ENCODE assay signal across 8 cellular contexts in the genomic region with DNA sequence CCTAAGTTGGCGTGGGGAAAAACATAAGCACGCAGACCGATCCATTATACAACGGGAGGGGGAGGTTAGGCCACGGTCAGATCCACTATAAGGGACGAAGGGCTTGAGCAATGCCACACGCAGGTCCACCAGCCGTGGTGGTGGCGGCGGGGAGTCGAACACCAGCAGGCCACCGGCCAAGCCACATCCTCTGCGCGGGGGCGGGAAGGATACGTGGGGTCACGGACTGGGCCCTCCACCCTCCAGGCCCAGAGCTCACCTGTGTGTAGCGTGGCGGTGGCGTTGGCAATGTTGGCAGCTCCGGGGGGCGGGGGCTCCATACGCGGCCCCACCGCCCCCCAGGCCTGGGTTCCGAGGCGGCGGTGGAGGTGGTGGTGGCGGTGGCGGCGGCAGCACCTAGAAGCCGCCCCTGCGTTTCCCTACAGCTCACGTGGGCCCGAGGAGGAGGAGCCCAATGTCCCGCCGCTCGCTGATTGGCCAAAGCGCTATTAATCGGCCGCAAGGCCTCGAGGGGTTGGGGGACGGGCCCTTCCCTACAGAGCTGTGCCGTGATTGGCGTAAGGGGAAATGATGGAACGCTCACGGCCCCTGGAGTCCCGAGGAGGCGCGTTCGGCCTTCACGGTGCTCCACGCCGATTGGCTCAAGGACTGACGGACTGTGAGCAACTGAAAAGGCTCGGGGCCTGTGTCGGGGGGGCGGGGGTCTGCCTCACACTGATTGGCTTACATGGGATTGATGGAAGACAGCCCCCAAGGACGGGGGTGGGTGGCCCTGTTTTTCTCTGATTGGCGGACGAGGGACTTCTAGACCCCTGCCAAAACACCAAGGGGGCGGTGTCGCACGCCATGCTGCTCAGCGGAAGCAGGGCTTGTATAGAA. TPM values are rescaled to one million over a fixed set of nuclear protein-coding genes. Genes with fewer than 3 reads are reported as not detected.
DNase-seq lines count a peak whose midpoint lies in the region; ATAC-seq and TF ChIP-seq lines count a peak whose summit lies in the region.

A gene with protein sequence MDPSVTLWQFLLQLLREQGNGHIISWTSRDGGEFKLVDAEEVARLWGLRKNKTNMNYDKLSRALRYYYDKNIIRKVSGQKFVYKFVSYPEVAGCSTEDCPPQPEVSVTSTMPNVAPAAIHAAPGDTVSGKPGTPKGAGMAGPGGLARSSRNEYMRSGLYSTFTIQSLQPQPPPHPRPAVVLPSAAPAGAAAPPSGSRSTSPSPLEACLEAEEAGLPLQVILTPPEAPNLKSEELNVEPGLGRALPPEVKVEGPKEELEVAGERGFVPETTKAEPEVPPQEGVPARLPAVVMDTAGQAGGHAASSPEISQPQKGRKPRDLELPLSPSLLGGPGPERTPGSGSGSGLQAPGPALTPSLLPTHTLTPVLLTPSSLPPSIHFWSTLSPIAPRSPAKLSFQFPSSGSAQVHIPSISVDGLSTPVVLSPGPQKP (minus strand): TSS at position 400 of the 879 bp plus-strand sequence. CDS start 9,122 bp downstream, outside the sequence.

- H3K27ac ChIP-seq in PC-3 (ENCODE audit: low read length) (peak within 1 kb of the TSS; percentile 50), mucosa of rectum (ENCODE audit: low read depth in 2 of 2, low read length in 2 of 2) (peak within 1 kb of the TSS; percentile 79 to 84)

- no peaks in the 10 kb centered on the region for H3K9me2 ChIP-seq in PC-3 (replicated peaks; ENCODE audit: low read length)

- no peak for TF ChIP-seq EP300 in Ishikawa (IDR thresholded peaks at IDR 0.05; ENCODE audit: borderline replicate concordance)

- H3K27me3 ChIP-seq in PC-3 (ENCODE audit: low read length) (no peaks in the 10 kb centered on the region), mucosa of rectum (ENCODE audit: control insufficient read depth in 2 of 2, insufficient read depth in 2 of 2, low read length in 2 of 2) (no peaks in the 10 kb centered on the region)

- peak within 1 kb of the TSS; percentile 91 for H3K4me3 ChIP-seq in PC-3 (ENCODE audit: low read length)
- H3K4me3 ChIP-seq in epithelial cell of proximal tubule (ENCODE audit: low read depth, low read length), result peak within 1 kb of the TSS; percentile 73
- H3K4me3 ChIP-seq in mucosa of rectum (ENCODE audit: low read length in 2 of 2), result peak within 1 kb of the TSS; percentile 79 to 81

- POLR2A ChIA-PET in PC-3 (lab: Charles Lee; ENCODE audit: unreplicated experiment), result no interaction called here

- H4K20me1 ChIP-seq in PC-3 (ENCODE audit: low read length), result no peaks in the 10 kb centered on the region

- no peak for TF ChIP-seq CTCF in PC-3 (conservative IDR thresholded peaks at IDR 0.05; ENCODE audit: low read depth, low read length)
- TF ChIP-seq CTCF in epithelial cell of proximal tubule (conservative IDR thresholded peaks at IDR 0.05; ENCODE audit: low read depth, low read length), result no peak

- no TSS peak for BruUV-seq in PC-3 (replicated peaks; lab: Mats Ljungman, UMichigan)

- H3K9me3 ChIP-seq in PC-3 (ENCODE audit: low read length) (no peaks in the 10 kb centered on the region), mucosa of rectum (ENCODE audit: control insufficient read depth in 2 of 2, low read length in 2 of 2) (no peaks in the 10 kb centered on the region)

- TF ChIP-seq RAD21 in Ishikawa (IDR thresholded peaks at IDR 0.05; ENCODE audit: low read depth), result no peak

- peak within 1 kb of the TSS; percentile 85 for H3K4me3 Mint-ChIP-seq in activated T-cell treated with anti-CD3 and anti-CD28 coated beads, Interleukin-2, amount 50 U/mL, for 24 hours

- CTCF ChIA-PET in PC-3 (lab: Charles Lee), result no interaction called here

- H3K4me1 ChIP-seq in PC-3 (ENCODE audit: insufficient read depth, low read length) (peaks cover 13% of the 10 kb centered on the region), mucosa of rectum (ENCODE audit: control insufficient read depth in 2 of 2, insufficient read depth in 2 of 2, low read length in 2 of 2) (peaks cover 3 to 11% of the 10 kb centered on the region in 2 donors)

- peaks cover 39% of the 10 kb centered on the region for H3K4me1 Mint-ChIP-seq in activated T-cell treated with anti-CD3 and anti-CD28 coated beads, Interleukin-2, amount 50 U/mL, for 24 hours (ENCODE audit: low read depth)

- H3K9ac ChIP-seq in PC-3 (ENCODE audit: low read length), result peak within 1 kb of the TSS; percentile 89
- peak within 1 kb of the TSS; percentile 76 to 77 for H3K9ac ChIP-seq in mucosa of rectum (ENCODE audit: low read depth in 1 of 2, low read length in 2 of 2)

- H3K36me3 Mint-ChIP-seq in activated T-cell treated with anti-CD3 and anti-CD28 coated beads, Interleukin-2, amount 50 U/mL, for 24 hours (ENCODE audit: low read depth), result peaks cover 74% of the 10 kb centered on the region

- peaks cover 33% of the 10 kb centered on the region for H3K79me2 ChIP-seq in PC-3 (ENCODE audit: low read length)

- H3K27ac Mint-ChIP-seq in activated T-cell treated with anti-CD3 and anti-CD28 coated beads, Interleukin-2, amount 50 U/mL, for 24 hours, result peak within 1 kb of the TSS; percentile 92

- H3K9me3 Mint-ChIP-seq in activated T-cell treated with anti-CD3 and anti-CD28 coated beads, Interleukin-2, amount 50 U/mL, for 24 hours, result no peaks in the 10 kb centered on the region

- peak within 1 kb of the TSS; percentile 73 for H2AFZ ChIP-seq in PC-3 (ENCODE audit: low read length)

- no peaks in the 10 kb centered on the region for H3F3A ChIP-seq in PC-3 (ENCODE audit: low read length, unreplicated experiment)

- H3K36me3 ChIP-seq in PC-3 (ENCODE audit: low read depth, low read length) (peaks cover 10% of the 10 kb centered on the region), mucosa of rectum (ENCODE audit: control insufficient read depth in 2 of 2, insufficient read depth in 2 of 2, low read length in 2 of 2) (peaks cover 0 to 13% of the 10 kb centered on the region in 2 donors)

- peak; percentile 81 for ATAC-seq in GM21576 (IDR thresholded peaks at IDR 0.05; ENCODE audit: unreplicated experiment)
- ATAC-seq in PC-3, result peak; percentile 94

- peak within 1 kb of the TSS; percentile 99 for H3K4me2 ChIP-seq in PC-3 (ENCODE audit: low read length)

- peaks cover 28% of the 10 kb centered on the region for H3K27me3 Mint-ChIP-seq in activated T-cell treated with anti-CD3 and anti-CD28 coated beads, Interleukin-2, amount 50 U/mL, for 24 hours

- DNase-seq in DMS114 treated with DMSO at 0.1 percent for 48 hours (lab: John Stamatoyannopoulos, UW; ENCODE audit: unreplicated experiment), result peak; percentile 90
- peak; percentile 97 for DNase-seq in PC-3
- DNase-seq in activated T-cell treated with anti-CD3 and anti-CD28 coated beads, Interleukin-2, amount 50 U/mL, for 24 hours, result peak; percentile 86
- peak; percentile 60 for DNase-seq in epithelial cell of proximal tubule (ENCODE audit: low read depth)
- DNase-seq in stimulated activated CD8-positive, alpha-beta memory T cell treated with anti-CD3 and anti-CD28 coated beads, Interleukin-4, amount 100 ng/mL, for 48 hours, result peak; percentile 88

- intact Hi-C loops in PC-3 (cut with micrococcal nuclease), result loop anchor here (1.0 to 10.0 kb wide), 6 partner anchors 9 to 456 kb away; a partner anchor contains a TSS

TF ChIP-seq in Ishikawa, 13 proteins besides CTCF, POLR2A, EP300 and RAD21 (continues in another document):
- TF ChIP-seq, protein P1, sequence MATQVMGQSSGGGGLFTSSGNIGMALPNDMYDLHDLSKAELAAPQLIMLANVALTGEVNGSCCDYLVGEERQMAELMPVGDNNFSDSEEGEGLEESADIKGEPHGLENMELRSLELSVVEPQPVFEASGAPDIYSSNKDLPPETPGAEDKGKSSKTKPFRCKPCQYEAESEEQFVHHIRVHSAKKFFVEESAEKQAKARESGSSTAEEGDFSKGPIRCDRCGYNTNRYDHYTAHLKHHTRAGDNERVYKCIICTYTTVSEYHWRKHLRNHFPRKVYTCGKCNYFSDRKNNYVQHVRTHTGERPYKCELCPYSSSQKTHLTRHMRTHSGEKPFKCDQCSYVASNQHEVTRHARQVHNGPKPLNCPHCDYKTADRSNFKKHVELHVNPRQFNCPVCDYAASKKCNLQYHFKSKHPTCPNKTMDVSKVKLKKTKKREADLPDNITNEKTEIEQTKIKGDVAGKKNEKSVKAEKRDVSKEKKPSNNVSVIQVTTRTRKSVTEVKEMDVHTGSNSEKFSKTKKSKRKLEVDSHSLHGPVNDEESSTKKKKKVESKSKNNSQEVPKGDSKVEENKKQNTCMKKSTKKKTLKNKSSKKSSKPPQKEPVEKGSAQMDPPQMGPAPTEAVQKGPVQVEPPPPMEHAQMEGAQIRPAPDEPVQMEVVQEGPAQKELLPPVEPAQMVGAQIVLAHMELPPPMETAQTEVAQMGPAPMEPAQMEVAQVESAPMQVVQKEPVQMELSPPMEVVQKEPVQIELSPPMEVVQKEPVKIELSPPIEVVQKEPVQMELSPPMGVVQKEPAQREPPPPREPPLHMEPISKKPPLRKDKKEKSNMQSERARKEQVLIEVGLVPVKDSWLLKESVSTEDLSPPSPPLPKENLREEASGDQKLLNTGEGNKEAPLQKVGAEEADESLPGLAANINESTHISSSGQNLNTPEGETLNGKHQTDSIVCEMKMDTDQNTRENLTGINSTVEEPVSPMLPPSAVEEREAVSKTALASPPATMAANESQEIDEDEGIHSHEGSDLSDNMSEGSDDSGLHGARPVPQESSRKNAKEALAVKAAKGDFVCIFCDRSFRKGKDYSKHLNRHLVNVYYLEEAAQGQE (IDR thresholded peaks at IDR 0.05; ENCODE audit: low read depth), result no peak
- TF ChIP-seq CREB1 (IDR thresholded peaks at IDR 0.05; ENCODE audit: low read depth) (no peak), YY1 (IDR thresholded peaks at IDR 0.05; ENCODE audit: low read depth) (0 out of 2 replicates have a peak, but pooled peaks have one; percentile 24), TEAD4 (IDR thresholded peaks at IDR 0.05) (no peak), TAF1 (IDR thresholded peaks at IDR 0.05; ENCODE audit: low read depth) (peak; percentile 49; the same call in 1 of the 2 replicates), NFIC (IDR thresholded peaks at IDR 0.05) (peak; percentile 27; the same call in 1 of the 2 replicates), TCF12 (IDR thresholded peaks at IDR 0.05; ENCODE audit: low read depth) (peak; percentile 26; the same call in 1 of the 2 replicates), EGR1 (IDR thresholded peaks at IDR 0.05) (peak; percentile 80), FOXM1 (IDR thresholded peaks at IDR 0.05; ENCODE audit: borderline replicate concordance, low read depth) (no peak)
- TF ChIP-seq, protein P2, sequence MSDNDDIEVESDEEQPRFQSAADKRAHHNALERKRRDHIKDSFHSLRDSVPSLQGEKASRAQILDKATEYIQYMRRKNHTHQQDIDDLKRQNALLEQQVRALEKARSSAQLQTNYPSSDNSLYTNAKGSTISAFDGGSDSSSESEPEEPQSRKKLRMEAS (IDR thresholded peaks at IDR 0.05), result peak; percentile 30
- TF ChIP-seq, protein P3, sequence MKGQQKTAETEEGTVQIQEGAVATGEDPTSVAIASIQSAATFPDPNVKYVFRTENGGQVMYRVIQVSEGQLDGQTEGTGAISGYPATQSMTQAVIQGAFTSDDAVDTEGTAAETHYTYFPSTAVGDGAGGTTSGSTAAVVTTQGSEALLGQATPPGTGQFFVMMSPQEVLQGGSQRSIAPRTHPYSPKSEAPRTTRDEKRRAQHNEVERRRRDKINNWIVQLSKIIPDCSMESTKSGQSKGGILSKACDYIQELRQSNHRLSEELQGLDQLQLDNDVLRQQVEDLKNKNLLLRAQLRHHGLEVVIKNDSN (IDR thresholded peaks at IDR 0.05), result peak; percentile 88

RNA-seq across cellular contexts. Expression of the gene that starts here (rescaled TPM):
- total RNA-seq in PC-3 (2014; rRNA removed) (59.0 and 63.1 TPM in 2 replicates), epithelial cell of proximal tubule (21.9 and 31.8 TPM in 2 replicates)

Comparison
In these comparisons a context has a peak if more than half of its experiments do, and no peak if none do; other contexts are left out.
1. Peak in every context shown above with its lines: DNase-seq, ATAC-seq, H3K4me3 ChIP-seq and H3K27ac ChIP-seq.